ENCODE assay signal across 1 cellular context in the genomic region with DNA sequence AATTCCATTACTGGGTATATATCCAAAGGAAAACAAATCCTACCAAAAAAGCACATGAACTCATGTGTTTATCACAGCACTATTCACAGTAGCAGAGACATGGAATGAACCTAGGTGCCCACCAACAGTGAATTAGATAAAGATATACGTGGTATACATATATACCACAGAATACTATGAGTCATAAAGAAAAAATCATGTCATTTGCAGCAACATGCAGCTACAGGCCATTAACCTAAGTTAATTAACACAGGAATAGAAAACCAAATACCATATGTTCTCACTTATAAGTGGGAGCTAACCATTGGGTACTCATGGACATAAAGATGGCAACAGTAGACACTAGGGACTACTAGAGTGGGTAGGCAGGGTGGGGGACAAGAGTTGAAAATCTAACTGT.
A peak's percentile ranks its signal among the peaks of the same experiment; 100 is the strongest.
TF ChIP-seq lines count a peak whose summit lies in the region.

No MANE protein-coding gene starts in this region.

TF ChIP-seq in K562, 482 proteins besides CTCF, POLR2A, EP300 and RAD21:
- TF ChIP-seq POLR2AphosphoS5 (IDR thresholded peaks at IDR 0.05; ENCODE audit: control insufficient read depth, insufficient read depth, low read depth, low read length) (0 out of 2 replicates have a peak, but pooled peaks have one; percentile 10), ZFX (CRISPR knock-in tag; IDR thresholded peaks at IDR 0.05) (peak; percentile 28; the same call in 1 of the 2 replicates), CEBPB (tag; IDR thresholded peaks at IDR 0.05) (no peak)
